Comparison of ENCODE assay signal across 8 cellular contexts in the genomic region with DNA sequence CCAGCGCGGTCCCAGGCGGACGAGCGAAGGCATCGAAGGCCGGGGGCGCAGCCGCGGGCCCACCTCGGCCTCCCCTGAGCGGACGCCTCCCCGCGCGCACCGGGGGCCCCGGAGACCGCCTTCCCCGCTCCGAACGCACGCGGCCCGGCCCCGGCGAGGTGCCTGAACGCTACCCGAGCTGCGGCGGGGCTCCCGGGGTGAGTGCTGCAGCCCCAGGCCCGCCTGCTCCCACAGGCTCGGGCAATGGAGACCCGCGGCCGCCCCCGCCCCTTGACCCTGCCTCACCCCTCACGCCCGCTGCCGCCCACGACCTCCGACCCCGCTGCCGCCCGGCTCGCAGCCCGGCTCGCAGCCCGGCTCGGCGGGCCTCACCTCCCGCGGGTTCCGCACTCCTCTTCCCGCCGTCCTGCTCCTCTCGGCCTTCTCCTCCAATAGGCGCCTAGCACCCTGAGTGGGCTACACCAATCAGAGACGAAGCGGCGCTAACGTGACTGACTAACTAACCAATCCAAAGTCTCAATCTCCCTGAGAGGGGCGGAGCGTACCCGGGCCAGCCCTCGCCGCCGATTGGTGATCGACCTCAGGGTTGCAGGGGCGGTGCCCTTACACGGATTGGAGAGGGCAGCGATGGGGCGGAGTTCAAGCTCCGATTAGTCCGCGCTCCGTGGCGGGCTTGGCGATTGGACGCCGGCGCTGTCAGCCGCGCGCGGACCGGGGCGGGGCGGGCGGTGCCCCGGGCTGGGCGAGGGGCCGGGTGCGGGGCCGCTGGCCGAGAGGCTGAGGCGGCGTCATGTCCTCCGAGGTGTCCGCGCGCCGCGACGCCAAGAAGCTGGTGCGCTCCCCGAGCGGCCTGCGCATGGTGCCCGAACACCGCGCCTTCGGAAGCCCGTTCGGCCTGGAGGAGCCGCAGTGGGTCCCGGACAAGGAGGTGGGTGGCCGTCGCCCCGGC. TPM values are rescaled to one million over a fixed set of nuclear protein-coding genes. Genes with fewer than 3 reads are reported as not detected.
DNase-seq lines count a peak whose midpoint lies in the region; ATAC-seq, FAIRE-seq and TF ChIP-seq lines count a peak whose summit lies in the region.

XRCC3 (minus strand) TSS at position 400 of the 949 bp plus-strand sequence. CDS start 4,364 bp downstream, outside the sequence.
ZFYVE21 (plus strand) TSS at position 759 of the 949 bp plus-strand sequence; CDS start at position 791, 32 bp downstream.

- H3K36me3 Mint-ChIP-seq in memory B cell = no peaks in the 10 kb centered on the region

- no peak for TF ChIP-seq CTCF in H1 (IDR thresholded peaks at IDR 0.05; ENCODE audit: control extremely low read depth in 1 of 3, insufficient read depth in 1 of 3, low read depth in 1 of 3, low read length in 3 of 3)

- POLR2A ChIA-PET in H1 (lab: Charles Lee; ENCODE audit: partially characterized antibody) = interaction anchor here (0.6 to 2.0 kb wide), 17 partner anchors 10 to 285 kb away, joined by 3 to 11 read pairs (median 3); partner anchors contain the start of genes BAG5 and KLC1

- FAIRE-seq in H1 (lab: Jason Lieb, UNC) = peak; percentile 83

- no peaks in the 10 kb centered on the region for H3K27me3 Mint-ChIP-seq in memory B cell

- DNase-seq in COLO668 (lab: John Stamatoyannopoulos, UW; ENCODE audit: unreplicated experiment) = peak; percentile 100
- peak; percentile 99 for DNase-seq in HT1080 (ENCODE audit: low read depth)
- DNase-seq in NOMO-1 treated with DMSO at 0.1 percent for 48 hours (lab: John Stamatoyannopoulos, UW; ENCODE audit: unreplicated experiment) = peak; percentile 99
- peak; percentile 99 for DNase-seq in activated CD8-positive, alpha-beta memory T cell treated with anti-CD3 and anti-CD28 coated beads for 4 hours (ENCODE audit: low read depth in 2 of 2)
- peak; percentile 99 for DNase-seq in H1 (ENCODE audit: low read depth in 1 of 2, low spot score in 2 of 2)
- peak; percentile 97 to 99 for DNase-seq in memory B cell (ENCODE audit: low spot score in 2 of 2)
- DNase-seq in stimulated activated CD8-positive, alpha-beta memory T cell treated with anti-CD3 and anti-CD28 coated beads, Interleukin-12 subunit alpha, Interleukin-12 subunit beta, amount 100 ng/mL, for 24 hours (ENCODE audit: extremely low read depth) = peak; percentile 97

- H4K91ac ChIP-seq in H1 (replicated peaks; ENCODE audit: insufficient read length, low read length) = no peak within 1 kb of the TSS

- H3K79me2 ChIP-seq in H1 (ENCODE audit: control insufficient read depth in 1 of 2, insufficient read depth in 2 of 2, low read length in 2 of 2) = peaks cover 0 to 54% of the 10 kb centered on the region in 2 experiments; a peak in 3 of 4 replicates

- peak within 1 kb of the TSS; percentile 78 to 99 (median 86) for H3K9ac ChIP-seq in H1 (replicated peaks in 1 of 4; ENCODE audit: extremely low read depth in 1 of 4, low read depth in 3 of 4, low read length in 3 of 4)

- TF ChIP-seq POLR2A in H1 (IDR thresholded peaks at IDR 0.05; ENCODE audit: control extremely low read depth in 1 of 2, low read depth in 2 of 2, low read length in 2 of 2) = peak in 1 of 2 experiments; percentile 81; a peak in 2 of 3 replicates

- H3K27ac ChIP-seq in H1 (ENCODE audit: low read depth, low read length) = peak within 1 kb of the TSS; percentile 81; the same call in 1 of the 2 replicates

- H2AFZ ChIP-seq in H1 (ENCODE audit: low read length) = no peak within 1 kb of the TSS

- H2BK120ac ChIP-seq in H1 (replicated peaks; ENCODE audit: low read depth, low read length) = no peak within 1 kb of the TSS

- peaks cover 20% of the 10 kb centered on the region for H3K79me1 ChIP-seq in H1 (ENCODE audit: low read depth, low read length)

- H4K20me1 ChIP-seq in H1 (replicated peaks in 1 of 2; ENCODE audit: control insufficient read depth in 1 of 2, insufficient read depth in 2 of 2, low read length in 2 of 2) = peaks cover 13 to 38% of the 10 kb centered on the region in 2 experiments

- H2AK5ac ChIP-seq in H1 (ENCODE audit: low read depth, low read length) = no peak within 1 kb of the TSS

- H3K14ac ChIP-seq in H1 (ENCODE audit: insufficient read length) = no peak within 1 kb of the TSS

- no peak for TF ChIP-seq EP300 in H1 (IDR thresholded peaks at IDR 0.05; ENCODE audit: borderline replicate concordance in 1 of 2, low read depth in 2 of 2, low read length in 2 of 2)

- peak within 1 kb of the TSS; percentile 91 for H3K27ac Mint-ChIP-seq in memory B cell

- CTCF ChIA-PET in H1 (lab: Charles Lee; ENCODE audit: partially characterized antibody) = no interaction called here

- H3K23me2 ChIP-seq in H1 (ENCODE audit: low read depth, low read length) = peaks cover 4% of the 10 kb centered on the region; the same call in 1 of the 2 replicates

- peaks cover 0 to 5% (median 2%) of the 10 kb centered on the region in 4 experiments; a peak in 3 of 8 replicates for H3K36me3 ChIP-seq in H1 (ENCODE audit: control insufficient read depth in 2 of 4, insufficient read depth in 4 of 4, low read length in 3 of 4)

- ATAC-seq in GM21360 (IDR thresholded peaks at IDR 0.05; ENCODE audit: unreplicated experiment) (peak; percentile 90), memory B cell (ENCODE audit: low read depth) (peak; percentile 93)

- peak within 1 kb of the TSS; percentile 96 for H4K8ac ChIP-seq in H1 (ENCODE audit: extremely low read depth, insufficient read depth, low read length)

- WGBS in H1 (ENCODE audit: extremely low coverage in 1 of 2, insufficient coverage in 1 of 2, insufficient read length in 1 of 2, insufficient replicate concordance in 2 of 2, low coverage in 1 of 2, low lambda C conversion rate in 2 of 2, missing lambda C conversion rate in 1 of 2), 2 experiments = 2% methylated on average over 45 of the region's 121 CpGs; no CpG with 5 or more reads in 1 of the 2 experiments

- H3K23ac ChIP-seq in H1 (ENCODE audit: insufficient read length) = no peak within 1 kb of the TSS

- peak within 1 kb of the TSS; percentile 89 for H3K56ac ChIP-seq in H1 (replicated peaks; ENCODE audit: insufficient read length, low read depth, low read length)

- H3K4me3 Mint-ChIP-seq in memory B cell = peak within 1 kb of the TSS; percentile 98

- no peak; a peak in 1 of 4 replicates for TF ChIP-seq RAD21 in H1 (IDR thresholded peaks at IDR 0.05 in 1 of 2, conservative IDR thresholded peaks at IDR 0.05 in 1 of 2; ENCODE audit: low read depth in 2 of 2, low read length in 2 of 2)

- H3K4me1 Mint-ChIP-seq in memory B cell = peaks cover 26% of the 10 kb centered on the region

- peak within 1 kb of the TSS; percentile 54 for H4K5ac ChIP-seq in H1 (ENCODE audit: insufficient read length, low read depth, low read length)

- peak within 1 kb of the TSS; percentile 63 to 86 (median 76) for H3K4me3 ChIP-seq in H1 (ENCODE audit: extremely low read depth in 1 of 4, insufficient read depth in 2 of 4, low read depth in 3 of 4, low read length in 4 of 4)

- H3K9me3 ChIP-seq in H1 (ENCODE audit: insufficient read depth in 2 of 2, low read depth in 1 of 2, low read length in 1 of 2) = no peaks in the 10 kb centered on the region

- H3K4me2 ChIP-seq in H1 (ENCODE audit: insufficient read depth in 1 of 2, low read depth in 2 of 2, low read length in 2 of 2) = peak within 1 kb of the TSS; percentile 72

- H2BK12ac ChIP-seq in H1 (ENCODE audit: low read depth, low read length) = no peak within 1 kb of the TSS

- no peak within 1 kb of the TSS for H2BK15ac ChIP-seq in H1 (ENCODE audit: low read length)

- no peaks in the 10 kb centered on the region for H3K9me3 Mint-ChIP-seq in memory B cell

- H2BK20ac ChIP-seq in H1 (ENCODE audit: low read length) = no peak within 1 kb of the TSS

- no peak within 1 kb of the TSS; the same call in 1 of the 2 replicates for H3K18ac ChIP-seq in H1 (ENCODE audit: extremely low read depth, low read length)

- H3K27me3 ChIP-seq in H1 (replicated peaks in 1 of 4; ENCODE audit: control insufficient read depth in 3 of 4, extremely low read depth in 1 of 4, insufficient read depth in 3 of 4, low read length in 3 of 4) = no peaks in the 10 kb centered on the region

- H2BK5ac ChIP-seq in H1 (ENCODE audit: low read depth, low read length) = no peak within 1 kb of the TSS

- H3K4ac ChIP-seq in H1 (replicated peaks; ENCODE audit: insufficient read length, low read depth, low read length) = no peak within 1 kb of the TSS

- peaks cover 0 to 17% (median 8%) of the 10 kb centered on the region in 4 experiments; a peak in 6 of 7 replicates for H3K4me1 ChIP-seq in H1 (replicated peaks in 1 of 4; ENCODE audit: control insufficient read depth in 3 of 4, insufficient read depth in 4 of 4, low read length in 3 of 4)

TF ChIP-seq in H1, 55 proteins besides CTCF, POLR2A, EP300 and RAD21 (continues in another document):
- TF ChIP-seq JUND (IDR thresholded peaks at IDR 0.05; ENCODE audit: low read length) = no peak
- 0 out of 2 replicates have a peak, but pooled peaks have one; percentile 21 for TF ChIP-seq YY1 (IDR thresholded peaks at IDR 0.05; ENCODE audit: low read depth, low read length)
- no peak for TF ChIP-seq CBX8 (IDR thresholded peaks at IDR 0.05; ENCODE audit: borderline replicate concordance, low read depth, low read length)

RNA-seq across cellular contexts. Expression of gene XRCC3, which starts in this region (rescaled TPM):
- total RNA-seq in HT1080 (2014; rRNA removed; shearing (Covaris generic)) = 70.5 and 77.9 TPM in 2 replicates
- 26.1 and 27.1 TPM in 2 replicates for polyA plus RNA-seq in HT1080 (2015; cell fraction: cytosol; rRNA removed)
- 47.5 and 63.7 TPM in 2 replicates for polyA plus RNA-seq in HT1080 (2015; cell fraction: nucleus; rRNA removed)
- 41.7 and 41.8 TPM in 2 replicates for total RNA-seq in H1 (2021; fragmentation: NEBNext Ultra II Directional; extraction: Animal tissue kit (Norgen Biotek cat#: 25700))
- 36.9 and 51.2 TPM in 2 replicates for polyA plus RNA-seq in H1 (2011; rRNA removed)
- polyA plus RNA-seq in H1 (2011; cell fraction: cytosol; rRNA removed) = 44.6 TPM
- polyA plus RNA-seq in H1 (2011; cell fraction: nucleus; rRNA removed) = 72.6 TPM
- polyA plus RNA-seq in H1 (2012, experiment 1 of 2) = 29.9 to 39.9 TPM (median 33.4 TPM) in 4 replicates
- 49.6 TPM for polyA plus RNA-seq in H1 (2012, experiment 2 of 2)
- polyA plus RNA-seq in H1 (2013, experiment 1 of 2) = 34.4 TPM
- polyA plus RNA-seq in H1 (2013, experiment 2 of 2) = 29.7 TPM
- polyA minus RNA-seq in H1 (2011; rRNA and poly(A)+ RNA removed) = 23.0 and 28.4 TPM in 2 replicates
- polyA minus RNA-seq in H1 (2011; cell fraction: cytosol; rRNA and poly(A)+ RNA removed) = 27.0 TPM
- polyA minus RNA-seq in H1 (2011; cell fraction: nucleus; rRNA and poly(A)+ RNA removed) = 33.4 TPM

RNA-seq across cellular contexts. Expression of gene ZFYVE21, which starts in this region (rescaled TPM):
- total RNA-seq in HT1080 (2014; rRNA removed; shearing (Covaris generic)) = 30.0 and 45.3 TPM in 2 replicates
- 39.0 and 45.8 TPM in 2 replicates for polyA plus RNA-seq in HT1080 (2015; cell fraction: cytosol; rRNA removed)
- 25.7 and 46.7 TPM in 2 replicates for polyA plus RNA-seq in HT1080 (2015; cell fraction: nucleus; rRNA removed)
- total RNA-seq in H1 (2021; fragmentation: NEBNext Ultra II Directional; extraction: Animal tissue kit (Norgen Biotek cat#: 25700)) = 44.3 and 53.4 TPM in 2 replicates
- 127 and 143 TPM in 2 replicates for polyA plus RNA-seq in H1 (2011; rRNA removed)
- polyA plus RNA-seq in H1 (2011; cell fraction: cytosol; rRNA removed) = 90.7 TPM
- 120 TPM for polyA plus RNA-seq in H1 (2011; cell fraction: nucleus; rRNA removed)
- 47.7 to 65.8 TPM (median 61.0 TPM) in 4 replicates for polyA plus RNA-seq in H1 (2012, experiment 1 of 2)
- polyA plus RNA-seq in H1 (2012, experiment 2 of 2) = 24.4 TPM
- polyA plus RNA-seq in H1 (2013, experiment 1 of 2) = 43.0 TPM
- 40.6 TPM for polyA plus RNA-seq in H1 (2013, experiment 2 of 2)
- polyA minus RNA-seq in H1 (2011; rRNA and poly(A)+ RNA removed) = 31.5 and 34.8 TPM in 2 replicates
- 34.2 TPM for polyA minus RNA-seq in H1 (2011; cell fraction: cytosol; rRNA and poly(A)+ RNA removed)
- polyA minus RNA-seq in H1 (2011; cell fraction: nucleus; rRNA and poly(A)+ RNA removed) = 39.4 TPM

Comparison
In these comparisons a context has a peak if more than half of its experiments do, and no peak if none do; other contexts are left out.
1. Peak in every context shown above with its lines: DNase-seq, ATAC-seq, H3K4me3 ChIP-seq and H3K27ac ChIP-seq.